10 cellular contexts compared by ENCODE assay signal in the genomic region with DNA sequence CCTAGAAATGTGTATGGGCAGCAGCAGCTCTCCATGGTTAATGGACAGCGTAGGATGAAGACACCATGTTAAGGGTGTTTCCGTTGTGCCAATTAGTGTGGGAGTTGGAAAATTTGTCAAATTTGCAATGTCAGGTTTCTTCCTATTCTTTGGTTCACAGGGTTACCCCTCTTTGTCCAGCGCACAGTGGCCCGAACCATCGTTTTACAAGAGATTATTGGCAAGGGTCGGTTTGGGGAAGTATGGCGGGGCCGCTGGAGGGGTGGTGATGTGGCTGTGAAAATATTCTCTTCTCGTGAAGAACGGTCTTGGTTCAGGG. TPM values are rescaled to one million over a fixed set of nuclear protein-coding genes. Genes with fewer than 3 reads are reported as not detected.
DNase-seq lines count a peak whose midpoint lies in the region; ATAC-seq and TF ChIP-seq lines count a peak whose summit lies in the region.
"Had no signal": no experiment of that assay in that cellular context is flagged by ENCODE, and none has a peak within 500 bp of the region (broad histone marks: within the 10 kb centered on the region; RNA-seq: fewer than 3 reads in every experiment).

No MANE protein-coding gene starts in this region.

- peaks cover 22% of the 10 kb centered on the region for H3K4me1 Mint-ChIP-seq in activated CD8-positive, alpha-beta T cell treated with anti-CD3 and anti-CD28 coated beads for 36 hours (ENCODE audit: low read depth)
- H3K4me1 Mint-ChIP-seq in activated CD8-positive, alpha-beta T cell treated with anti-CD3 and anti-CD28 coated beads, Interleukin-2, amount 10 ng/mL, durations not matched to agents 7 days and 5 days (ENCODE audit: low read depth): peaks cover 32% of the 10 kb centered on the region
- peaks cover 21% of the 10 kb centered on the region for H3K4me1 Mint-ChIP-seq in CD8-positive, alpha-beta T cell (ENCODE audit: low read depth)
- peaks cover 28% of the 10 kb centered on the region for H3K4me1 Mint-ChIP-seq in stimulated activated effector memory CD8-positive, alpha-beta T cell treated with anti-CD3 and anti-CD28 coated beads, Interleukin-12 subunit alpha, Interleukin-12 subunit beta, amount 100 ng/mL, for 72 hours

- no peak overlapping the region for H3K27ac ChIP-seq in CD8-positive, alpha-beta T cell (ENCODE audit: low read depth, low read length)
- H3K27ac ChIP-seq in WERI-Rb-1 (peak overlapping the region; percentile 24; the same call in 1 of the 2 replicates), caudate nucleus (ENCODE audit: low read depth, low read length) (no peak overlapping the region)

- no peak for DNase-seq in activated CD8-positive, alpha-beta T cell treated with anti-CD3 and anti-CD28 coated beads for 36 hours
- DNase-seq in activated CD8-positive, alpha-beta T cell treated with anti-CD3 and anti-CD28 coated beads, Interleukin-2, amount 10 ng/mL, durations not matched to agents 7 days and 5 days: no peak
- no peak for DNase-seq in CD8-positive, alpha-beta T cell
- DNase-seq in WERI-Rb-1: no peak
- DNase-seq in stimulated activated effector memory CD8-positive, alpha-beta T cell treated with anti-CD3 and anti-CD28 coated beads, Interleukin-12 subunit alpha, Interleukin-12 subunit beta, amount 100 ng/mL, for 72 hours (ENCODE audit: low spot score in 2 of 2): no peak
- no peak for DNase-seq in activated CD8-positive, alpha-beta memory T cell treated with anti-CD3 and anti-CD28 coated beads for 24 hours
- no peak for DNase-seq in caudate nucleus (lab: John Stamatoyannopoulos, UW)
- DNase-seq: DMS153 had no signal

- no peaks in the 10 kb centered on the region for H3K27me3 ChIP-seq in CD8-positive, alpha-beta T cell (ENCODE audit: insufficient read depth, low read length)
- no peaks in the 10 kb centered on the region for H3K27me3 ChIP-seq in WERI-Rb-1 (ENCODE audit: insufficient read depth, low read depth, severe bottlenecking)

- peaks cover 28% of the 10 kb centered on the region for H3K36me3 Mint-ChIP-seq in activated CD8-positive, alpha-beta T cell treated with anti-CD3 and anti-CD28 coated beads for 36 hours (ENCODE audit: low read depth)
- H3K36me3 Mint-ChIP-seq in activated CD8-positive, alpha-beta T cell treated with anti-CD3 and anti-CD28 coated beads, Interleukin-2, amount 10 ng/mL, durations not matched to agents 7 days and 5 days (ENCODE audit: low read depth): peaks cover 13% of the 10 kb centered on the region
- peaks cover 65% of the 10 kb centered on the region for H3K36me3 Mint-ChIP-seq in CD8-positive, alpha-beta T cell
- H3K36me3 Mint-ChIP-seq in stimulated activated effector memory CD8-positive, alpha-beta T cell treated with anti-CD3 and anti-CD28 coated beads, Interleukin-12 subunit alpha, Interleukin-12 subunit beta, amount 100 ng/mL, for 72 hours: peaks cover 58% of the 10 kb centered on the region

- peaks cover 17% of the 10 kb centered on the region for H3K36me3 ChIP-seq in CD8-positive, alpha-beta T cell (ENCODE audit: insufficient read depth, low read length)
- peaks cover 90% of the 10 kb centered on the region for H3K36me3 ChIP-seq in WERI-Rb-1

- H3K27me3 Mint-ChIP-seq in activated CD8-positive, alpha-beta T cell treated with anti-CD3 and anti-CD28 coated beads for 36 hours: no peaks in the 10 kb centered on the region
- no peaks in the 10 kb centered on the region for H3K27me3 Mint-ChIP-seq in activated CD8-positive, alpha-beta T cell treated with anti-CD3 and anti-CD28 coated beads, Interleukin-2, amount 10 ng/mL, durations not matched to agents 7 days and 5 days (ENCODE audit: low read depth)
- no peaks in the 10 kb centered on the region for H3K27me3 Mint-ChIP-seq in CD8-positive, alpha-beta T cell (ENCODE audit: low read depth)

- peak overlapping the region; percentile 26 for H3K27ac Mint-ChIP-seq in activated CD8-positive, alpha-beta T cell treated with anti-CD3 and anti-CD28 coated beads for 36 hours
- H3K27ac Mint-ChIP-seq in activated CD8-positive, alpha-beta T cell treated with anti-CD3 and anti-CD28 coated beads, Interleukin-2, amount 10 ng/mL, durations not matched to agents 7 days and 5 days: no peak overlapping the region
- peak overlapping the region; percentile 18 for H3K27ac Mint-ChIP-seq in CD8-positive, alpha-beta T cell
- peak overlapping the region; percentile 10 for H3K27ac Mint-ChIP-seq in stimulated activated effector memory CD8-positive, alpha-beta T cell treated with anti-CD3 and anti-CD28 coated beads, Interleukin-12 subunit alpha, Interleukin-12 subunit beta, amount 100 ng/mL, for 72 hours

- peaks cover 2% of the 10 kb centered on the region for H3K4me1 ChIP-seq in CD8-positive, alpha-beta T cell (ENCODE audit: insufficient read depth, low read length)
- H3K4me1 ChIP-seq: HAP-1 had no signal

- TF ChIP-seq CTCF in activated CD8-positive, alpha-beta T cell treated with anti-CD3 and anti-CD28 coated beads for 36 hours (IDR thresholded peaks at IDR 0.05): no peak
- TF ChIP-seq CTCF in CD8-positive, alpha-beta T cell (IDR thresholded peaks at IDR 0.05): no peak
- TF ChIP-seq CTCF in WERI-Rb-1 (IDR thresholded peaks at IDR 0.05; ENCODE audit: low read depth, low read length): no peak

- no peak overlapping the region for H3K4me3 ChIP-seq in CD8-positive, alpha-beta T cell (ENCODE audit: low read depth, low read length)
- H3K4me3 ChIP-seq in WERI-Rb-1 (ENCODE audit: low read depth, low read length): no peak overlapping the region
- H3K4me3 ChIP-seq: HAP-1 had no signal

- POLR2A ChIA-PET in activated CD8-positive, alpha-beta T cell treated with anti-CD3 and anti-CD28 coated beads for 36 hours (lab: Charles Lee): interaction anchor here (1.0 kb wide), 1 partner anchor 95 kb away, joined by 3 read pairs; no protein-coding TSS in a partner anchor
- POLR2A ChIA-PET in activated CD8-positive, alpha-beta T cell treated with anti-CD3 and anti-CD28 coated beads, Interleukin-2, amount 10 ng/mL, durations not matched to agents 7 days and 5 days (lab: Charles Lee): no interaction called here
- POLR2A ChIA-PET in CD8-positive, alpha-beta T cell (lab: Charles Lee): interaction anchor here (1.2 kb wide), 1 partner anchor 19 kb away, joined by 3 read pairs; no protein-coding TSS in a partner anchor

- H3K9me3 ChIP-seq in CD8-positive, alpha-beta T cell (ENCODE audit: low read length): no peaks in the 10 kb centered on the region
- H3K9me3 ChIP-seq in WERI-Rb-1 (ENCODE audit: severe bottlenecking): no peaks in the 10 kb centered on the region
- H3K9me3 ChIP-seq: HAP-1 had no signal

- no peaks in the 10 kb centered on the region for H3K9me3 Mint-ChIP-seq in activated CD8-positive, alpha-beta T cell treated with anti-CD3 and anti-CD28 coated beads for 36 hours
- H3K9me3 Mint-ChIP-seq in activated CD8-positive, alpha-beta T cell treated with anti-CD3 and anti-CD28 coated beads, Interleukin-2, amount 10 ng/mL, durations not matched to agents 7 days and 5 days (ENCODE audit: insufficient read depth): no peaks in the 10 kb centered on the region
- H3K9me3 Mint-ChIP-seq in CD8-positive, alpha-beta T cell: no peaks in the 10 kb centered on the region
- H3K9me3 Mint-ChIP-seq in stimulated activated effector memory CD8-positive, alpha-beta T cell treated with anti-CD3 and anti-CD28 coated beads, Interleukin-12 subunit alpha, Interleukin-12 subunit beta, amount 100 ng/mL, for 72 hours: no peaks in the 10 kb centered on the region

- no peak overlapping the region for H3K4me3 Mint-ChIP-seq in activated CD8-positive, alpha-beta T cell treated with anti-CD3 and anti-CD28 coated beads for 36 hours
- no peak overlapping the region for H3K4me3 Mint-ChIP-seq in activated CD8-positive, alpha-beta T cell treated with anti-CD3 and anti-CD28 coated beads, Interleukin-2, amount 10 ng/mL, durations not matched to agents 7 days and 5 days
- H3K4me3 Mint-ChIP-seq in CD8-positive, alpha-beta T cell: no peak overlapping the region
- no peak overlapping the region for H3K4me3 Mint-ChIP-seq in stimulated activated effector memory CD8-positive, alpha-beta T cell treated with anti-CD3 and anti-CD28 coated beads, Interleukin-12 subunit alpha, Interleukin-12 subunit beta, amount 100 ng/mL, for 72 hours

- CTCF ChIA-PET in activated CD8-positive, alpha-beta T cell treated with anti-CD3 and anti-CD28 coated beads for 36 hours (lab: Charles Lee): interaction anchor here (0.6 to 19.7 kb wide), 24 partner anchors 8 to 195 kb away, joined by 3 to 411 read pairs (median 6); no protein-coding TSS in a partner anchor
- CTCF ChIA-PET in activated CD8-positive, alpha-beta T cell treated with anti-CD3 and anti-CD28 coated beads, Interleukin-2, amount 10 ng/mL, durations not matched to agents 7 days and 5 days (lab: Charles Lee): interaction anchor here (0.7 to 21.1 kb wide), 24 partner anchors 9 to 161 kb away, joined by 3 to 472 read pairs (median 4); partner anchors contain the start of gene ACVR1B
- CTCF ChIA-PET in CD8-positive, alpha-beta T cell (lab: Charles Lee): interaction anchor here (0.7 to 55.1 kb wide), 19 partner anchors 8 to 156 kb away, joined by 3 to 1615 read pairs (median 4); partner anchors contain the start of genes ACVR1B, ATG101 and TAMALIN

- ATAC-seq in activated CD8-positive, alpha-beta T cell treated with anti-CD3 and anti-CD28 coated beads for 36 hours: no peak
- no peak for ATAC-seq in activated CD8-positive, alpha-beta T cell treated with anti-CD3 and anti-CD28 coated beads, Interleukin-2, amount 10 ng/mL, durations not matched to agents 7 days and 5 days
- ATAC-seq in CD8-positive, alpha-beta T cell: no peak
- no peak for ATAC-seq in stimulated activated effector memory CD8-positive, alpha-beta T cell treated with anti-CD3 and anti-CD28 coated beads, Interleukin-12 subunit alpha, Interleukin-12 subunit beta, amount 100 ng/mL, for 72 hours
- no peak for ATAC-seq in GM21515 (IDR thresholded peaks at IDR 0.05; ENCODE audit: unreplicated experiment)

- intact Hi-C loops in activated CD8-positive, alpha-beta T cell treated with anti-CD3 and anti-CD28 coated beads for 36 hours (cut with micrococcal nuclease): loop anchor here (1.0 kb wide), 1 partner anchor 54 kb away; no protein-coding TSS in a partner anchor
- intact Hi-C loops in CD8-positive, alpha-beta T cell (cut with DNase I, micrococcal nuclease): loop anchor here (1.0 to 2.0 kb wide), 3 partner anchors 30 to 54 kb away; partner anchors contain the start of gene ACVR1B (in 2 of the 2)

RNA-seq across cellular contexts. Expression of gene TAMALIN, which starts 26.0 kb away (rescaled TPM):
- total RNA-seq in activated CD8-positive, alpha-beta T cell treated with anti-CD3 and anti-CD28 coated beads for 36 hours: 10 to 100 TPM; 26.0 to 26.4 TPM
- 10 to 100 TPM; 11.0 to 12.5 TPM for total RNA-seq in activated CD8-positive, alpha-beta T cell treated with anti-CD3 and anti-CD28 coated beads, Interleukin-2, amount 10 ng/mL, durations not matched to agents 7 days and 5 days
- 100 to 1,000 TPM; 603 to 632 TPM for total RNA-seq in CD8-positive, alpha-beta T cell

RNA-seq across cellular contexts. Expression of gene ACVR1B, which starts 29.3 kb away (rescaled TPM):
- 1 to 10 TPM; 7.5 to 8.6 TPM for total RNA-seq in activated CD8-positive, alpha-beta T cell treated with anti-CD3 and anti-CD28 coated beads for 36 hours
- total RNA-seq in activated CD8-positive, alpha-beta T cell treated with anti-CD3 and anti-CD28 coated beads, Interleukin-2, amount 10 ng/mL, durations not matched to agents 7 days and 5 days: 1 to 10 TPM; 7.8 to 8.8 TPM
- 10 to 100 TPM; 12.0 to 13.7 TPM for total RNA-seq in CD8-positive, alpha-beta T cell

Comparison
In these comparisons a context has a peak if more than half of its experiments do, and no peak if none do; other contexts are left out.
1. RNA of gene TAMALIN, which starts 26.0 kb away (total RNA-seq): 603 to 632 TPM in CD8-positive, alpha-beta T cell; 26.0 to 26.4 TPM in activated CD8-positive, alpha-beta T cell treated with anti-CD3 and anti-CD28 coated beads for 36 hours and 11.0 to 12.5 TPM in activated CD8-positive, alpha-beta T cell treated with anti-CD3 and anti-CD28 coated beads, Interleukin-2, amount 10 ng/mL, durations not matched to agents 7 days and 5 days; every median in the first group is over 10 times any median in the second.